Comparison of ENCODE assay signal across 8 cellular contexts in genomic region chr10:63630085-63630927, GRCh38.
DNase-seq lines count a peak whose midpoint lies in the region; ATAC-seq, FAIRE-seq and TF ChIP-seq lines count a peak whose summit lies in the region.

No MANE protein-coding gene starts in this region.

- H3K27ac ChIP-seq in AG04450 (ENCODE audit: low read depth, low read length): peak overlapping the region; percentile 99
- peak overlapping the region; percentile 91 to 94 for H3K27ac ChIP-seq in kidney (ENCODE audit: low read depth in 2 of 2, low read length in 2 of 2)

- no peak for FAIRE-seq in kidney (lab: Jason Lieb, UNC)

- peaks cover 8 to 10% of the 10 kb centered on the region in 2 donors for H3K4me1 ChIP-seq in kidney (ENCODE audit: control insufficient read depth in 1 of 2, insufficient read depth in 1 of 2, low read depth in 1 of 2, low read length in 2 of 2)

- CTCF ChIA-PET in AG04450 (lab: Charles Lee): interaction anchor here (0.5 to 8.7 kb wide), 16 partner anchors 58 to 1365 kb away, joined by 3 to 171 read pairs (median 6); no protein-coding TSS in a partner anchor

- peak overlapping the region; percentile 52 to 86 for H3K9ac ChIP-seq in kidney (ENCODE audit: low read length in 2 of 2)

- POLR2A ChIA-PET in AG04450 (lab: Yijun Ruan, JAX): interaction anchor here (0.5 to 2.9 kb wide), 11 partner anchors 16 to 394 kb away, joined by 3 to 26 read pairs (median 3); no protein-coding TSS in a partner anchor

- H3K36me3 ChIP-seq in kidney (ENCODE audit: control insufficient read depth in 1 of 2, insufficient read depth in 2 of 2, low read length in 2 of 2): no peaks in the 10 kb centered on the region

- intact Hi-C loops in kidney (cut with DNase I): loop anchor here (10.0 kb wide), 1 partner anchor 84 kb away; no protein-coding TSS in a partner anchor

- DNase-seq in AG04450 (ENCODE audit: low read depth, low spot score) (peak; percentile 90), NCI-H2171 treated with DMSO at 0.1 percent for 48 hours (lab: John Stamatoyannopoulos, UW) (peak; percentile 83), kidney (peak; percentile 97)
- DNase-seq in activated CD4-positive, CD25-positive, alpha-beta regulatory T cell treated with anti-CD3 and anti-CD28 coated beads, Interleukin-2, amount 50 U/mL, for 16 hours (ENCODE audit: low read depth, low spot score): peak; percentile 39
- peak; percentile 72 for DNase-seq in central memory CD4-positive, alpha-beta T cell
- DNase-seq in stimulated activated CD4-positive, alpha-beta T cell treated with anti-CD3 and anti-CD28 coated beads, Interleukin-12 subunit alpha, Interleukin-12 subunit beta, amount 100 ng/mL, for 48 hours (ENCODE audit: low read depth in 2 of 3, low spot score in 1 of 3): peak; percentile 52 to 78 (median 54)

- H3K9me3 ChIP-seq in AG04450 (ENCODE audit: control insufficient read depth, insufficient read depth, low read length) (no peaks in the 10 kb centered on the region), kidney (ENCODE audit: control insufficient read depth in 1 of 2, low read length in 2 of 2) (no peaks in the 10 kb centered on the region)

- H3K27me3 ChIP-seq in AG04450 (ENCODE audit: control insufficient read depth, insufficient read depth, low read length): no peaks in the 10 kb centered on the region

- peak overlapping the region; percentile 79 for H3K4me3 ChIP-seq in AG04450 (ENCODE audit: low read depth, low read length)
- peak overlapping the region; percentile 78 to 82 for H3K4me3 ChIP-seq in kidney (ENCODE audit: low read length in 2 of 2)

- no peak for TF ChIP-seq CTCF in AG04450 (IDR thresholded peaks at IDR 0.05; ENCODE audit: low read depth, low read length)
- TF ChIP-seq CTCF in kidney (IDR thresholded peaks at IDR 0.05; ENCODE audit: borderline replicate concordance, extremely low read depth, insufficient read depth): no peak

- ATAC-seq in GM18868 (IDR thresholded peaks at IDR 0.05; ENCODE audit: unreplicated experiment) (peak; percentile 54), HG03097 (IDR thresholded peaks at IDR 0.05; ENCODE audit: low FRiP score, unreplicated experiment) (peak; percentile 51)

Comparison
In these comparisons a context has a peak if more than half of its experiments do, and no peak if none do; other contexts are left out.
1. Peak in every context shown above with its lines: DNase-seq, ATAC-seq, H3K4me3 ChIP-seq and H3K27ac ChIP-seq.
2. DNase-seq: peak in every context shown above with its lines; median percentile 97 in kidney; 90 in AG04450; 83 in NCI-H2171 treated with DMSO at 0.1 percent for 48 hours; 72 in central memory CD4-positive, alpha-beta T cell; 54 in stimulated activated CD4-positive, alpha-beta T cell treated with anti-CD3 and anti-CD28 coated beads, Interleukin-12 subunit alpha, Interleukin-12 subunit beta, amount 100 ng/mL, for 48 hours; 39 in activated CD4-positive, CD25-positive, alpha-beta regulatory T cell treated with anti-CD3 and anti-CD28 coated beads, Interleukin-2, amount 50 U/mL, for 16 hours.